Comparison of ENCODE assay signal across 18 cellular contexts in the genomic region with DNA sequence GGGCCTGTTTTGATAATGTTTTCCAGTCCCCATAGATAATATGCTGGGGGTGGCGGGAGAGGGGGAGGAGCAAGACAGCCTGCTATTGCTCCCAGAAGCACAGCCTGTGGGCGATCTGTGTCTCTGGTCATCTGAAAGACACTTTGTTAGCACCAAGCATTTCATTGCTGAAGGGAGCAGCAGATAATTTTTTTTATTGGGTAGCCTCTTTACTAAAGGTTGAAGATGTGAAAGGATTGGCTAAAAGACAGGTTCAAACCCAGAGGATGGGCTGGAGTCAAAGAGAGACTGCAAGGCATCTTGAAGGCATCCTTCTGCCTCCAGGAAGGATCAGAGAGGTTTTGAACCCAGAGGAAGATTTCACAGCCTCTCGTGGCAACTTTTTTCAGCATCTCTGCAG.
"Had no signal": no experiment of that assay in that cellular context is flagged by ENCODE, and none has a peak within 500 bp of the region (broad histone marks: within the 10 kb centered on the region; RNA-seq: fewer than 3 reads in every experiment).

No MANE protein-coding gene starts in this region.

- ATAC-seq: Panc1 had no signal

- H3K27ac ChIP-seq: RWPE1 had no signal

- DNase-seq: KBM-7, MV-4-11, NCI-H1048, NCI-H1105, NCI-H1417, NCI-H1436 treated with DMSO at 0.1 percent for 48 hours, NCI-H1694, NCI-H187 treated with DMSO at 0.1 percent for 48 hours, NCI-H2029 treated with DMSO at 0.1 percent for 48 hours, NCI-H2171 treated with DMSO at 0.1 percent for 48 hours, NCI-H226, NCI-H446, NCI-H510A, NCI-H524 treated with DMSO at 0.1 percent for 48 hours, NCI-H69, SHP77 had no signal
